Comparison of ENCODE assay signal across 8 cellular contexts in the genomic region with DNA sequence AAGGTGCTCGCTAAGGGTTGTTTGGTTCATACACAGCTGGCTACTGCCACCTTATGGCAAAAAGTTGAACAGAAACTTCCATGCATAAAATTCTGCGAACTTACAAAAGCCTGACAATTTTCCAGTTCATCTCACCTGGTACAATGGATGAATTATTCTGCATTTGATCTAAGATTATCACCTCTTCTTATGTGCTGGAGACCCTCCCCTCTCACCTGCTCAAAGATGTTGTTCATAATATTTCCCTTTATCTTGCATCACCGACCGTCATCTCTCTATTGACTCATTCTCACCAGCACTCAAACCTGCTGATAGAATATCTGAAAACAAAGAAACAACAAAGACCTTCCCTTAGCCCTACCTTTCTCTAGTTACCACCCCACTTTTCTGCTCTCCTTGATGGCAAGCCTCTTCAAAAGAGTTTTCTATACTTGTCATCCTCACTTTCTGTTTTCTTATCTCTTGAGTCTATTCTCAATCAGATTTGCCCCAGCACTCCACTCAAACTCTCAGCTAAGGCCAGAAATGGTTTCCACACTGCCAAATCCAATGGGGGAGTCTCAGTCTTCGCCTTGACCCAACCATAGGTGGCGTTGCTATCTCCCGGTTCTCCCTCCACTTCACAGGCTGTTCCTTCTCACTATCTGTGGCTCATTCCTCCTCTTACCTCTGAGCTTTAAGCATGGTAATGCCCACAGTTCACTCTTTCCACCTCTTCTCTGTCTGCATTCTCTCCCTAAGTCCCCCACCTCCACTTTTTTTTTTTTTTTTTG. TPM values are rescaled to one million over a fixed set of nuclear protein-coding genes. Genes with fewer than 3 reads are reported as not detected.
DNase-seq lines count a peak whose midpoint lies in the region; ATAC-seq, FAIRE-seq and TF ChIP-seq lines count a peak whose summit lies in the region.

No MANE protein-coding gene starts in this region.

- peak; percentile 24 to 49 for DNase-seq in SHP77 (lab: John Stamatoyannopoulos, UW)
- no peak for DNase-seq in SHP77 treated with DMSO at 0.1 percent for 48 hours (lab: John Stamatoyannopoulos, UW)
- peak; percentile 51 for DNase-seq in HTR-8/SVneo (ENCODE audit: insufficient read length, low spot score)
- DNase-seq in RWPE2 (ENCODE audit: low spot score): no peak
- DNase-seq in choroid plexus epithelial cell (ENCODE audit: low read depth): peak; percentile 80
- no peak for DNase-seq in left lung
- DNase-seq in thoracic aorta (ENCODE audit: low spot score): no peak
- no peak for DNase-seq in HK-2 (ENCODE audit: unreplicated experiment)

- H3K36me3 ChIP-seq in RWPE2 (ENCODE audit: low read depth): peaks cover 10% of the 10 kb centered on the region
- peaks cover 0 to 32% of the 10 kb centered on the region in 2 donors for H3K36me3 ChIP-seq in left lung
- H3K36me3 ChIP-seq in thoracic aorta: peaks cover 8% of the 10 kb centered on the region

- H3K9me3 ChIP-seq in RWPE2 (ENCODE audit: severe bottlenecking): no peaks in the 10 kb centered on the region
- no peaks in the 10 kb centered on the region for H3K9me3 ChIP-seq in left lung
- no peaks in the 10 kb centered on the region for H3K9me3 ChIP-seq in thoracic aorta

- H3K4me3 ChIP-seq in RWPE2 (ENCODE audit: severe bottlenecking) (no peak overlapping the region), choroid plexus epithelial cell (ENCODE audit: low read depth, low read length) (peak overlapping the region; percentile 23), left lung (no peak overlapping the region), thoracic aorta (peak overlapping the region; percentile 47)

- peak; percentile 89 for TF ChIP-seq CTCF in RWPE2 (IDR thresholded peaks at IDR 0.05; ENCODE audit: poor library complexity, severe bottlenecking)
- TF ChIP-seq CTCF in choroid plexus epithelial cell (conservative IDR thresholded peaks at IDR 0.05; ENCODE audit: low read depth, low read length): peak; percentile 82
- peak; percentile 60 to 69 for TF ChIP-seq CTCF in left lung (IDR thresholded peaks at IDR 0.05)
- TF ChIP-seq CTCF in thoracic aorta (IDR thresholded peaks at IDR 0.05): peak; percentile 63

- H3K27me3 ChIP-seq in RWPE2 (ENCODE audit: insufficient read depth, poor library complexity, severe bottlenecking) (no peaks in the 10 kb centered on the region), left lung (no peaks in the 10 kb centered on the region), thoracic aorta (replicated peaks; ENCODE audit: insufficient read depth) (no peaks in the 10 kb centered on the region)

- H3K27ac ChIP-seq in RWPE2 (ENCODE audit: poor library complexity, severe bottlenecking) (no peak overlapping the region), left lung (no peak overlapping the region), thoracic aorta (no peak overlapping the region)

- peaks cover 5% of the 10 kb centered on the region for H3K4me1 ChIP-seq in RWPE2 (ENCODE audit: insufficient read depth, poor library complexity, severe bottlenecking)
- H3K4me1 ChIP-seq in left lung: peaks cover 3 to 27% of the 10 kb centered on the region in 2 donors
- no peaks in the 10 kb centered on the region for H3K4me1 ChIP-seq in thoracic aorta (ENCODE audit: control insufficient read depth in 1 of 2, low read depth in 2 of 2)

- ATAC-seq in RWPE2 (ENCODE audit: low read depth) (peak; percentile 40; the same call in 2 of the 3 replicates), left lung (peak; percentile 82), thoracic aorta (ENCODE audit: insufficient number of reproducible peaks, low FRiP score, low read depth) (no peak)

- FAIRE-seq in HTR-8/SVneo (lab: Jason Lieb, UNC): no peak

- intact Hi-C loops in left lung (cut with DNase I): loop anchor here in 1 of 2 donors (10.0 kb wide), 2 partner anchors 191 to 341 kb away; no protein-coding TSS in a partner anchor

RNA-seq across cellular contexts. Expression of gene SNRNP48, which starts 25.8 kb away (rescaled TPM):
- total RNA-seq in left lung (10 to 100 TPM in 1 of 2 donors, 1 to 10 TPM in 1; 7.6 to 11.6 TPM), thoracic aorta (10 to 100 TPM in 1 of 2 donors, 1 to 10 TPM in 1; 6.4 to 18.4 TPM)

Comparison
In these comparisons a context has a peak if more than half of its experiments do, and no peak if none do; other contexts are left out.
1. DNase-seq: peak in SHP77 (2 of 2), HTR-8/SVneo (single experiment) and choroid plexus epithelial cell (single experiment); none in SHP77 treated with DMSO at 0.1 percent for 48 hours (single experiment), RWPE2 (single experiment), left lung (0 of 2), thoracic aorta (single experiment) and HK-2 (single experiment).
2. H3K4me3 ChIP-seq: peak in choroid plexus epithelial cell (single experiment) and thoracic aorta (single experiment); none in RWPE2 (single experiment) and left lung (0 of 2).
3. Peak in every context shown above with its lines, with median percentiles within 50 percentile points of each other: CTCF ChIP-seq.